1 cellular context compared by ENCODE assay signal in genomic region chr2:24075259-24075658, GRCh38.
TF ChIP-seq lines count a peak whose summit lies in the region.

No MANE protein-coding gene starts in this region.

TF ChIP-seq in K562, 482 proteins besides CTCF, POLR2A, EP300 and RAD21:
- TF ChIP-seq RBM17 (IDR thresholded peaks at IDR 0.05; ENCODE audit: borderline replicate concordance, low read depth, low read length) = no peak
- TF ChIP-seq NCOA4 (IDR thresholded peaks at IDR 0.05; ENCODE audit: partially characterized antibody) = no peak
- no peak for TF ChIP-seq RCOR1 (IDR thresholded peaks at IDR 0.05; ENCODE audit: borderline replicate concordance in 1 of 2, low read depth in 2 of 2, low read length in 2 of 2)
- no peak for TF ChIP-seq CGGBP1 (CRISPR knock-in tag; IDR thresholded peaks at IDR 0.05)
- TF ChIP-seq, protein P1, sequence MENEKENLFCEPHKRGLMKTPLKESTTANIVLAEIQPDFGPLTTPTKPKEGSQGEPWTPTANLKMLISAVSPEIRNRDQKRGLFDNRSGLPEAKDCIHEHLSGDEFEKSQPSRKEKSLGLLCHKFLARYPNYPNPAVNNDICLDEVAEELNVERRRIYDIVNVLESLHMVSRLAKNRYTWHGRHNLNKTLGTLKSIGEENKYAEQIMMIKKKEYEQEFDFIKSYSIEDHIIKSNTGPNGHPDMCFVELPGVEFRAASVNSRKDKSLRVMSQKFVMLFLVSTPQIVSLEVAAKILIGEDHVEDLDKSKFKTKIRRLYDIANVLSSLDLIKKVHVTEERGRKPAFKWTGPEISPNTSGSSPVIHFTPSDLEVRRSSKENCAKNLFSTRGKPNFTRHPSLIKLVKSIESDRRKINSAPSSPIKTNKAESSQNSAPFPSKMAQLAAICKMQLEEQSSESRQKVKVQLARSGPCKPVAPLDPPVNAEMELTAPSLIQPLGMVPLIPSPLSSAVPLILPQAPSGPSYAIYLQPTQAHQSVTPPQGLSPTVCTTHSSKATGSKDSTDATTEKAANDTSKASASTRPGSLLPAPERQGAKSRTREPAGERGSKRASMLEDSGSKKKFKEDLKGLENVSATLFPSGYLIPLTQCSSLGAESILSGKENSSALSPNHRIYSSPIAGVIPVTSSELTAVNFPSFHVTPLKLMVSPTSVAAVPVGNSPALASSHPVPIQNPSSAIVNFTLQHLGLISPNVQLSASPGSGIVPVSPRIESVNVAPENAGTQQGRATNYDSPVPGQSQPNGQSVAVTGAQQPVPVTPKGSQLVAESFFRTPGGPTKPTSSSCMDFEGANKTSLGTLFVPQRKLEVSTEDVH (IDR thresholded peaks at IDR 0.05; ENCODE audit: low read depth, partially characterized antibody) = no peak
- TF ChIP-seq KDM2B (CRISPR knock-in tag; IDR thresholded peaks at IDR 0.05) = no peak
